8 cellular contexts compared by ENCODE assay signal in the genomic region with DNA sequence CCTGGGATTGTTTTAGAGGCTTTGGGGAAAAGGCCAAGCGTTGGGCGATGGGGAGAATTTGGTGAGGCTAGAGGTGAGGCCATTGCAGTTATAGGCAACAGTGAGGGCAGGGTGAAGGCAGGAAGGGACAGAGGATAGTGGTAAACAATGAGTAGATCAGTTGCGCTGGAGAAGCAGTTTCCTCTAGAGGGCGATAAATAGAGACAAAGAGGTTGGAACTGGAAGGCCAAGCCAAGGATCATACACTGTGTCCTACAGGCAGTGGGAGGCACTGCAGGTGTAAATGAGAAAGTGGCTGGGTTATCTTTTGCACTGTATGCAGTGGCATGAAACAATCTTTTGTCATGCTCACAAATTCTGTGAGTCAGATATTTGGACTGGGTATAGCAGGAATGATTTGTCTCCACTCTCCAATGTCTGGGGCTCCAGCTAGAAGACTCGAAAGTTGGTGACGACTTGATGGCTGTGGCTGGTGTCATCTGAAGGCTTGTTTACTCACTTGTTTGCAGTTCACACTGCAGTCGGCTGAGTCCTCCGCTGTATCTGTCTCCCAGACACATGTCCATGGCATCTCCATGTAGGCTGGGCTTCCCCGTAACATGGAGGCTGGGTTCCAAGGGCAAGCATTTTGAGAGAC.
DNase-seq lines count a peak whose midpoint lies in the region; TF ChIP-seq lines count a peak whose summit lies in the region.

No MANE protein-coding gene starts in this region.

- no peak overlapping the region for H3K4me2 ChIP-seq in KMS-11

- H3K9me3 ChIP-seq in A673 (ENCODE audit: low read depth, low read length, poor library complexity, severe bottlenecking) = no peaks in the 10 kb centered on the region

- peaks cover 11% of the 10 kb centered on the region for H3K9me3 Mint-ChIP-seq in nephron progenitor cell

- H3K4me3 Mint-ChIP-seq in nephron progenitor cell = no peak overlapping the region

- TF ChIP-seq CTCF in A673 (conservative IDR thresholded peaks at IDR 0.05; ENCODE audit: low read depth, low read length) = peak; percentile 90
- peak; percentile 59 for TF ChIP-seq CTCF in GM10266 (IDR thresholded peaks at IDR 0.05; ENCODE audit: control insufficient read depth, insufficient read depth, low read depth, missing control alignments)
- peak; percentile 78 for TF ChIP-seq CTCF in KMS-11 (conservative IDR thresholded peaks at IDR 0.05; ENCODE audit: low read depth, low read length)
- peak; percentile 69 for TF ChIP-seq CTCF in nephron progenitor cell (IDR thresholded peaks at IDR 0.05)

- no peaks in the 10 kb centered on the region for H3K79me2 ChIP-seq in KMS-11 (ENCODE audit: insufficient read depth, low read depth)

- H3K27ac ChIP-seq in A673 (ENCODE audit: low read depth, low read length, poor library complexity, severe bottlenecking) = no peak overlapping the region
- H3K27ac ChIP-seq in KMS-11 = no peak overlapping the region

- BruUV-seq in A673 (replicated peaks; lab: Mats Ljungman, UMichigan) = no TSS peak

- CTCF ChIA-PET in A673 (lab: Charles Lee) = no interaction called here

- no peak overlapping the region for H2AFZ ChIP-seq in KMS-11 (ENCODE audit: low read depth)

- H3K27me3 Mint-ChIP-seq in nephron progenitor cell (ENCODE audit: low read depth, poor library complexity) = no peaks in the 10 kb centered on the region

- no peaks in the 10 kb centered on the region for H4K20me1 ChIP-seq in KMS-11 (ENCODE audit: insufficient read depth)

- H3K9ac ChIP-seq in KMS-11 = no peak overlapping the region

- peak; percentile 88 for DNase-seq in A673 (ENCODE audit: low spot score)
- peak; percentile 68 for DNase-seq in GM10266 (ENCODE audit: extremely low spot score)
- peak; percentile 72 for DNase-seq in HCEC 1CT
- DNase-seq in RKO (ENCODE audit: low spot score) = peak; percentile 85
- DNase-seq in dermis microvascular lymphatic vessel endothelial cell (ENCODE audit: low read depth in 2 of 2) = peak; percentile 24 to 59
- DNase-seq in nephron progenitor cell = peak; percentile 29
- DNase-seq in activated effector memory CD4-positive, alpha-beta T cell treated with anti-CD3 and anti-CD28 coated beads, Interleukin-2, amount 50 U/mL, for 16 hours = no peak

- H3K36me3 ChIP-seq in A673 (ENCODE audit: insufficient read depth, low read length, poor library complexity, severe bottlenecking) (no peaks in the 10 kb centered on the region), KMS-11 (ENCODE audit: insufficient read depth) (no peaks in the 10 kb centered on the region)

- intact Hi-C loops in A673 (cut with micrococcal nuclease; ENCODE audit: unreplicated experiment) = loop anchor here (2.0 to 5.0 kb wide), 2 partner anchors 737 to 935 kb away; no protein-coding TSS in a partner anchor

- H3K4me1 Mint-ChIP-seq in nephron progenitor cell = peaks cover 72% of the 10 kb centered on the region

- H3K27ac Mint-ChIP-seq in nephron progenitor cell = no peak overlapping the region

- no peaks in the 10 kb centered on the region for H3K4me1 ChIP-seq in A673 (ENCODE audit: insufficient read depth, low read length, poor library complexity, severe bottlenecking)
- H3K4me1 ChIP-seq in KMS-11 (ENCODE audit: low read depth, poor library complexity, severe bottlenecking) = no peaks in the 10 kb centered on the region

- POLR2A ChIA-PET in A673 (lab: Charles Lee; ENCODE audit: low non-redundant PET) = no interaction called here

- H3K27me3 ChIP-seq in A673 (replicated peaks; ENCODE audit: insufficient read depth, low read depth, low read length, poor library complexity) (no peaks in the 10 kb centered on the region), KMS-11 (ENCODE audit: insufficient read depth, low read depth) (no peaks in the 10 kb centered on the region)

- no peaks in the 10 kb centered on the region for H3K36me3 Mint-ChIP-seq in nephron progenitor cell (ENCODE audit: low read depth)

- no peak overlapping the region for H3K4me3 ChIP-seq in A673 (ENCODE audit: low read depth, low read length, poor library complexity, severe bottlenecking)
- H3K4me3 ChIP-seq in KMS-11 (IDR thresholded peaks at IDR 0.05; ENCODE audit: insufficient read depth, low read depth, low read length) = no peak overlapping the region
